Comparison of ENCODE assay signal across 1 cellular context in the genomic region with DNA sequence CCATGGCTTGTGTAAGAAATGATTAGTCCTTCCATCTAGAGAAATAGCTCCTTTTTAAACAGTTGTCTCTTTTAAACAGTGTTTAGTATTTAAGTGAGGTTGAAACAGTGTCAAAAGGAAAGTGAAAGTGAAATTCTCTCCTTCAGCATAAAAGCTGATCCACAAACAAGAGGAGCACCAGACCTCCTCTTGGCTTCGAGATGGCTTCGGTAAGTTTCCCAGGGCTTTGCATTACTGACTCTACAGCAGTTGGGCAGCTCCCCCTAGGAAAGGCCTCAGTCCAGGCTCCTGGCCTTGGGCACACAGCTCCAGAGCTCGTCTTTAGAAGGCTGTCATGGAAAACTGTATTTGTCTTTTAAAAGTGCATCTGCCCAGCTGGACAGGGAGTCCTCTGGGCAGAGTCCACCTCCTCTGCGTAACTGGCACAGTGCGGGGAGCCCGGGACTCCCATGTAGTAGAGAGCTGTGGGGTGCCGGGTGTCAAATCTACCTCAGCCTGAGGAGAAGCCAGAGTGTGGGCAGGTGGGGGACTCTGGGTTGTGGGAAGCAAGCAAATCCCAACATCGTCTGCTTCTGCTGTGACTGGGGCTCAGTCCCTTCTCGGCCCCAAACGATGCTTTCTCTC.
TF ChIP-seq lines count a peak whose summit lies in the region.

A gene with protein sequence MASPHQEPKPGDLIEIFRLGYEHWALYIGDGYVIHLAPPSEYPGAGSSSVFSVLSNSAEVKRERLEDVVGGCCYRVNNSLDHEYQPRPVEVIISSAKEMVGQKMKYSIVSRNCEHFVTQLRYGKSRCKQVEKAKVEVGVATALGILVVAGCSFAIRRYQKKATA (plus strand): TSS at position 140 of the 624 bp plus-strand sequence. CDS start 61 bp downstream, at position 201.

TF ChIP-seq in HepG2, 621 proteins besides CTCF, POLR2A, EP300 and RAD21 (continued from another document):
- TF ChIP-seq, protein P1, sequence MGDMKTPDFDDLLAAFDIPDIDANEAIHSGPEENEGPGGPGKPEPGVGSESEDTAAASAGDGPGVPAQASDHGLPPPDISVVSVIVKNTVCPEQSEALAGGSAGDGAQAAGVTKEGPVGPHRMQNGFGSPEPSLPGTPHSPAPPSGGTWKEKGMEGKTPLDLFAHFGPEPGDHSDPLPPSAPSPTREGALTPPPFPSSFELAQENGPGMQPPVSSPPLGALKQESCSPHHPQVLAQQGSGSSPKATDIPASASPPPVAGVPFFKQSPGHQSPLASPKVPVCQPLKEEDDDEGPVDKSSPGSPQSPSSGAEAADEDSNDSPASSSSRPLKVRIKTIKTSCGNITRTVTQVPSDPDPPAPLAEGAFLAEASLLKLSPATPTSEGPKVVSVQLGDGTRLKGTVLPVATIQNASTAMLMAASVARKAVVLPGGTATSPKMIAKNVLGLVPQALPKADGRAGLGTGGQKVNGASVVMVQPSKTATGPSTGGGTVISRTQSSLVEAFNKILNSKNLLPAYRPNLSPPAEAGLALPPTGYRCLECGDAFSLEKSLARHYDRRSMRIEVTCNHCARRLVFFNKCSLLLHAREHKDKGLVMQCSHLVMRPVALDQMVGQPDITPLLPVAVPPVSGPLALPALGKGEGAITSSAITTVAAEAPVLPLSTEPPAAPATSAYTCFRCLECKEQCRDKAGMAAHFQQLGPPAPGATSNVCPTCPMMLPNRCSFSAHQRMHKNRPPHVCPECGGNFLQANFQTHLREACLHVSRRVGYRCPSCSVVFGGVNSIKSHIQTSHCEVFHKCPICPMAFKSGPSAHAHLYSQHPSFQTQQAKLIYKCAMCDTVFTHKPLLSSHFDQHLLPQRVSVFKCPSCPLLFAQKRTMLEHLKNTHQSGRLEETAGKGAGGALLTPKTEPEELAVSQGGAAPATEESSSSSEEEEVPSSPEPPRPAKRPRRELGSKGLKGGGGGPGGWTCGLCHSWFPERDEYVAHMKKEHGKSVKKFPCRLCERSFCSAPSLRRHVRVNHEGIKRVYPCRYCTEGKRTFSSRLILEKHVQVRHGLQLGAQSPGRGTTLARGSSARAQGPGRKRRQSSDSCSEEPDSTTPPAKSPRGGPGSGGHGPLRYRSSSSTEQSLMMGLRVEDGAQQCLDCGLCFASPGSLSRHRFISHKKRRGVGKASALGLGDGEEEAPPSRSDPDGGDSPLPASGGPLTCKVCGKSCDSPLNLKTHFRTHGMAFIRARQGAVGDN (CRISPR knock-in tag; IDR thresholded peaks at IDR 0.05): peak; percentile 32; the same call in 1 of the 2 replicates
- 0 out of 2 replicates have a peak, but pooled peaks have one; percentile 15 for TF ChIP-seq SALL1 (CRISPR knock-in tag; IDR thresholded peaks at IDR 0.05)
- TF ChIP-seq ZNF263 (CRISPR knock-in tag; IDR thresholded peaks at IDR 0.05): peak; percentile 58; the same call in 1 of the 2 replicates
- TF ChIP-seq MIXL1 (CRISPR knock-in tag; IDR thresholded peaks at IDR 0.05): 0 out of 2 replicates have a peak, but pooled peaks have one; percentile 15
- TF ChIP-seq ZFX (CRISPR knock-in tag; IDR thresholded peaks at IDR 0.05; ENCODE audit: low read depth): 0 out of 2 replicates have a peak, but pooled peaks have one; percentile 27
- TF ChIP-seq, protein P2, sequence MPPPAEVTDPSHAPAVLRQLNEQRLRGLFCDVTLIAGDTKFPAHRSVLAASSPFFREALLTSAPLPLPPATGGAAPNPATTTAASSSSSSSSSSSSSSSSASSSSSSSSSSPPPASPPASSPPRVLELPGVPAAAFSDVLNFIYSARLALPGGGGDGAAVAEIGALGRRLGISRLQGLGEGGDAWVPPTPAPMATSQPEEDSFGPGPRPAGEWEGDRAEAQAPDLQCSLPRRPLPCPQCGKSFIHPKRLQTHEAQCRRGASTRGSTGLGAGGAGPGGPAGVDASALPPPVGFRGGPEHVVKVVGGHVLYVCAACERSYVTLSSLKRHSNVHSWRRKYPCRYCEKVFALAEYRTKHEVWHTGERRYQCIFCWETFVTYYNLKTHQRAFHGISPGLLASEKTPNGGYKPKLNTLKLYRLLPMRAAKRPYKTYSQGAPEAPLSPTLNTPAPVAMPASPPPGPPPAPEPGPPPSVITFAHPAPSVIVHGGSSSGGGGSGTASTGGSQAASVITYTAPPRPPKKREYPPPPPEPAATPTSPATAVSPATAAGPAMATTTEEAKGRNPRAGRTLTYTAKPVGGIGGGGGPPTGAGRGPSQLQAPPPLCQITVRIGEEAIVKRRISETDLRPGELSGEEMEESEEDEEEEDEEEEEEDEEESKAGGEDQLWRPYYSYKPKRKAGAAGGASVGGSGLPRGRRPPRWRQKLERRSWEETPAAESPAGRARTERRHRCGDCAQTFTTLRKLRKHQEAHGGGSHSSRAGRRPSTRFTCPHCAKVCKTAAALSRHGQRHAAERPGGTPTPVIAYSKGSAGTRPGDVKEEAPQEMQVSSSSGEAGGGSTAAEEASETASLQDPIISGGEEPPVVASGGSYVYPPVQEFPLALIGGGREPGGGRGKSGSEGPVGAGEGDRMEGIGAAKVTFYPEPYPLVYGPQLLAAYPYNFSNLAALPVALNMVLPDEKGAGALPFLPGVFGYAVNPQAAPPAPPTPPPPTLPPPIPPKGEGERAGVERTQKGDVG (CRISPR knock-in tag; IDR thresholded peaks at IDR 0.05; ENCODE audit: borderline replicate concordance): no peak
- TF ChIP-seq RCOR2 (CRISPR knock-in tag; IDR thresholded peaks at IDR 0.05): no peak
- TF ChIP-seq, protein P3, sequence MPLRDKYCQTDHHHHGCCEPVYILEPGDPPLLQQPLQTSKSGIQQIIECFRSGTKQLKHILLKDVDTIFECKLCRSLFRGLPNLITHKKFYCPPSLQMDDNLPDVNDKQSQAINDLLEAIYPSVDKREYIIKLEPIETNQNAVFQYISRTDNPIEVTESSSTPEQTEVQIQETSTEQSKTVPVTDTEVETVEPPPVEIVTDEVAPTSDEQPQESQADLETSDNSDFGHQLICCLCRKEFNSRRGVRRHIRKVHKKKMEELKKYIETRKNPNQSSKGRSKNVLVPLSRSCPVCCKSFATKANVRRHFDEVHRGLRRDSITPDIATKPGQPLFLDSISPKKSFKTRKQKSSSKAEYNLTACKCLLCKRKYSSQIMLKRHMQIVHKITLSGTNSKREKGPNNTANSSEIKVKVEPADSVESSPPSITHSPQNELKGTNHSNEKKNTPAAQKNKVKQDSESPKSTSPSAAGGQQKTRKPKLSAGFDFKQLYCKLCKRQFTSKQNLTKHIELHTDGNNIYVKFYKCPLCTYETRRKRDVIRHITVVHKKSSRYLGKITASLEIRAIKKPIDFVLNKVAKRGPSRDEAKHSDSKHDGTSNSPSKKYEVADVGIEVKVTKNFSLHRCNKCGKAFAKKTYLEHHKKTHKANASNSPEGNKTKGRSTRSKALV (CRISPR knock-in tag; IDR thresholded peaks at IDR 0.05): 0 out of 2 replicates have a peak, but pooled peaks have one; percentile 32
